In genomic region chr7:142804715-142805114, GRCh38 we compare ENCODE assay signal across 15 cellular contexts. TPM values are rescaled to one million over a fixed set of nuclear protein-coding genes. Genes with fewer than 3 reads are reported as not detected.
DNase-seq lines count a peak whose midpoint lies in the region; ATAC-seq lines count a peak whose summit lies in the region.
"Had no signal": no experiment of that assay in that cellular context is flagged by ENCODE, and none has a peak within 500 bp of the region (broad histone marks: within the 10 kb centered on the region; RNA-seq: fewer than 3 reads in every experiment).

No MANE protein-coding gene starts in this region.

- H3K9me3 ChIP-seq in T-helper 17 cell (ENCODE audit: control insufficient read depth, low read length, poor library complexity, severe bottlenecking) = no peaks in the 10 kb centered on the region
- H3K9me3 ChIP-seq: breast epithelium, left ventricle myocardium inferior had no signal

- H3K4me1 Mint-ChIP-seq in T-helper 17 cell = peaks cover 90% of the 10 kb centered on the region
- H3K4me1 Mint-ChIP-seq in activated naive CD8-positive, alpha-beta T cell treated with anti-CD3 and anti-CD28 coated beads, Interleukin-2, amount 10 ng/mL, durations not matched to agents 7 days and 5 days = peaks cover 89% of the 10 kb centered on the region
- peaks cover 69 to 88% of the 10 kb centered on the region in 2 donors for H3K4me1 Mint-ChIP-seq in stimulated activated naive B cell treated with anti-CD40 and anti-IgM and Interleukin-4, amounts not matched to agents 10 μg/mL and 1 μg/mL and 100 μg/mL, for 72 hours
- H3K4me1 Mint-ChIP-seq: neural progenitor cell had no signal

- intact Hi-C loops in posterior vena cava (cut with DNase I) = no loop called here

- ATAC-seq in T-helper 17 cell (no peak), HG03139 (IDR thresholded peaks at IDR 0.05; ENCODE audit: unreplicated experiment) (no peak)
- peak; percentile 3 for ATAC-seq in activated naive CD8-positive, alpha-beta T cell treated with anti-CD3 and anti-CD28 coated beads, Interleukin-2, amount 10 ng/mL, durations not matched to agents 7 days and 5 days (ENCODE audit: low read depth)
- ATAC-seq in stimulated activated naive B cell treated with anti-CD40 and anti-IgM and Interleukin-4, amounts not matched to agents 10 μg/mL and 1 μg/mL and 100 μg/mL, for 72 hours (replicated peaks) = peak in 1 of 2 donors; percentile 5

- peak overlapping the region; percentile 82 for H3K4me3 Mint-ChIP-seq in T-helper 17 cell
- H3K4me3 Mint-ChIP-seq in activated naive CD8-positive, alpha-beta T cell treated with anti-CD3 and anti-CD28 coated beads, Interleukin-2, amount 10 ng/mL, durations not matched to agents 7 days and 5 days = peak overlapping the region; percentile 94
- peak overlapping the region; percentile 29 to 73 for H3K4me3 Mint-ChIP-seq in stimulated activated naive B cell treated with anti-CD40 and anti-IgM and Interleukin-4, amounts not matched to agents 10 μg/mL and 1 μg/mL and 100 μg/mL, for 72 hours
- H3K4me3 Mint-ChIP-seq: neural progenitor cell had no signal

- peak; percentile 71 for DNase-seq in activated effector memory CD4-positive, alpha-beta T cell treated with anti-CD3 and anti-CD28 coated beads, Interleukin-2, amount 50 U/mL, for 16 hours
- no peak for DNase-seq in activated effector memory CD4-positive, alpha-beta T cell treated with Interleukin-2 at 50 U/mL for 16 hours
- DNase-seq in T-helper 17 cell = peak in 1 of 3 donors; percentile 36
- DNase-seq in activated naive CD8-positive, alpha-beta T cell treated with anti-CD3 and anti-CD28 coated beads, Interleukin-2, amount 10 ng/mL, durations not matched to agents 7 days and 5 days = peak; percentile 51
- DNase-seq in stimulated activated naive B cell treated with anti-CD40 and anti-IgM and Interleukin-4, amounts not matched to agents 10 μg/mL and 1 μg/mL and 100 μg/mL, for 72 hours = peak; percentile 29
- no peak for DNase-seq in NCI-H2196 (lab: John Stamatoyannopoulos, UW; ENCODE audit: unreplicated experiment)
- DNase-seq in posterior vena cava (ENCODE audit: low spot score) = no peak
- DNase-seq: left ventricle myocardium inferior had no signal

- no peaks in the 10 kb centered on the region for H3K27me3 Mint-ChIP-seq in T-helper 17 cell
- H3K27me3 Mint-ChIP-seq in activated naive CD8-positive, alpha-beta T cell treated with anti-CD3 and anti-CD28 coated beads, Interleukin-2, amount 10 ng/mL, durations not matched to agents 7 days and 5 days = no peaks in the 10 kb centered on the region
- H3K27me3 Mint-ChIP-seq in stimulated activated naive B cell treated with anti-CD40 and anti-IgM and Interleukin-4, amounts not matched to agents 10 μg/mL and 1 μg/mL and 100 μg/mL, for 72 hours = no peaks in the 10 kb centered on the region

- H3K36me3 Mint-ChIP-seq in T-helper 17 cell (ENCODE audit: low read depth) = peaks cover 21% of the 10 kb centered on the region
- H3K36me3 Mint-ChIP-seq in activated naive CD8-positive, alpha-beta T cell treated with anti-CD3 and anti-CD28 coated beads, Interleukin-2, amount 10 ng/mL, durations not matched to agents 7 days and 5 days = peaks cover 46% of the 10 kb centered on the region
- H3K36me3 Mint-ChIP-seq in stimulated activated naive B cell treated with anti-CD40 and anti-IgM and Interleukin-4, amounts not matched to agents 10 μg/mL and 1 μg/mL and 100 μg/mL, for 72 hours = peaks cover 34 to 46% of the 10 kb centered on the region in 2 donors
- H3K36me3 Mint-ChIP-seq: neural progenitor cell had no signal

- H3K9me3 Mint-ChIP-seq in activated naive CD8-positive, alpha-beta T cell treated with anti-CD3 and anti-CD28 coated beads, Interleukin-2, amount 10 ng/mL, durations not matched to agents 7 days and 5 days = no peaks in the 10 kb centered on the region
- H3K9me3 Mint-ChIP-seq in stimulated activated naive B cell treated with anti-CD40 and anti-IgM and Interleukin-4, amounts not matched to agents 10 μg/mL and 1 μg/mL and 100 μg/mL, for 72 hours = peaks cover 5 to 6% of the 10 kb centered on the region in 2 donors
- H3K9me3 Mint-ChIP-seq: neural progenitor cell had no signal

- POLR2A ChIA-PET in activated naive CD8-positive, alpha-beta T cell treated with anti-CD3 and anti-CD28 coated beads, Interleukin-2, amount 10 ng/mL, durations not matched to agents 7 days and 5 days (lab: Charles Lee) = interaction anchor here (1.3 to 15.1 kb wide), 4 partner anchors 12 to 168 kb away, joined by 3 to 1271 read pairs (median 6); no protein-coding TSS in a partner anchor

- H3K27ac Mint-ChIP-seq in T-helper 17 cell = peak overlapping the region; percentile 100
- peak overlapping the region; percentile 99 for H3K27ac Mint-ChIP-seq in activated naive CD8-positive, alpha-beta T cell treated with anti-CD3 and anti-CD28 coated beads, Interleukin-2, amount 10 ng/mL, durations not matched to agents 7 days and 5 days
- H3K27ac Mint-ChIP-seq in stimulated activated naive B cell treated with anti-CD40 and anti-IgM and Interleukin-4, amounts not matched to agents 10 μg/mL and 1 μg/mL and 100 μg/mL, for 72 hours = peak overlapping the region; percentile 94
- H3K27ac Mint-ChIP-seq: neural progenitor cell had no signal

RNA-seq across cellular contexts. Expression of gene PRSS2, which starts 33.9 kb away (rescaled TPM):
- total RNA-seq in T-helper 17 cell (not detected), posterior vena cava (1 to 10 TPM; 1.9 to 9.0 TPM)
- not detected for total RNA-seq in activated naive CD8-positive, alpha-beta T cell treated with anti-CD3 and anti-CD28 coated beads, Interleukin-2, amount 10 ng/mL, durations not matched to agents 7 days and 5 days
- total RNA-seq: A673; activated CD8-positive, alpha-beta memory T cell treated with anti-CD3 and anti-CD28 coated beads for 36 hours; breast epithelium; left ventricle myocardium inferior; skeletal muscle tissue; urinary bladder had no signal

RNA-seq across cellular contexts. Expression of gene EPHB6, which starts 50.2 kb away (rescaled TPM):
- total RNA-seq in T-helper 17 cell = 10 to 100 TPM; 52.3 to 59.9 TPM
- total RNA-seq in activated naive CD8-positive, alpha-beta T cell treated with anti-CD3 and anti-CD28 coated beads, Interleukin-2, amount 10 ng/mL, durations not matched to agents 7 days and 5 days = 10 to 100 TPM; 20.1 to 25.2 TPM
- 10 to 100 TPM; 11.9 to 33.5 TPM for total RNA-seq in posterior vena cava

RNA-seq across cellular contexts. Expression of gene PRSS1, which starts 55.4 kb away (rescaled TPM):
- total RNA-seq in T-helper 17 cell (not detected), posterior vena cava (1 to 10 TPM in 1 of 2 donors, not detected in 1; 7.8 TPM)
- not detected for total RNA-seq in activated naive CD8-positive, alpha-beta T cell treated with anti-CD3 and anti-CD28 coated beads, Interleukin-2, amount 10 ng/mL, durations not matched to agents 7 days and 5 days
- total RNA-seq: A673; activated CD8-positive, alpha-beta memory T cell treated with anti-CD3 and anti-CD28 coated beads for 36 hours; breast epithelium; left ventricle myocardium inferior; skeletal muscle tissue; urinary bladder had no signal

Comparison
In these comparisons a context has a peak if more than half of its experiments do, and no peak if none do; other contexts are left out.
1. DNase-seq: peak in activated effector memory CD4-positive, alpha-beta T cell treated with anti-CD3 and anti-CD28 coated beads, Interleukin-2, amount 50 U/mL, for 16 hours (single experiment), activated naive CD8-positive, alpha-beta T cell treated with anti-CD3 and anti-CD28 coated beads, Interleukin-2, amount 10 ng/mL, durations not matched to agents 7 days and 5 days (single experiment) and stimulated activated naive B cell treated with anti-CD40 and anti-IgM and Interleukin-4, amounts not matched to agents 10 μg/mL and 1 μg/mL and 100 μg/mL, for 72 hours (single experiment); none in activated effector memory CD4-positive, alpha-beta T cell treated with Interleukin-2 at 50 U/mL for 16 hours (single experiment), NCI-H2196 (single experiment) and posterior vena cava (single experiment).
2. Peak in every context shown above with its lines, with median percentiles within 50 percentile points of each other: H3K27ac Mint-ChIP-seq and H3K4me3 Mint-ChIP-seq.